In genomic region chr21:42496120-42496838, GRCh38 we compare ENCODE assay signal across 8 cellular contexts. TPM values are rescaled to one million over a fixed set of nuclear protein-coding genes. Genes with fewer than 3 reads are reported as not detected.
DNase-seq lines count a peak whose midpoint lies in the region; ATAC-seq lines count a peak whose summit lies in the region.

RSPH1 (minus strand) TSS chr21:42496224; CDS start chr21:42496186, 38 bp downstream.

- H3K4me1 ChIP-seq in effector memory CD4-positive, alpha-beta T cell (ENCODE audit: control insufficient read depth, insufficient read depth, low read length, poor library complexity, severe bottlenecking) = peaks cover 10% of the 10 kb centered on the region

- peak within 1 kb of the TSS; percentile 67 for H3K4me3 ChIP-seq in effector memory CD4-positive, alpha-beta T cell (ENCODE audit: insufficient read depth, low read depth, low read length, poor library complexity, severe bottlenecking)

- peak; percentile 98 for DNase-seq in COLO829 (ENCODE audit: low spot score)
- peak; percentile 96 for DNase-seq in HT-29 (ENCODE audit: low spot score)
- peak; percentile 99 for DNase-seq in NK-92 treated with Interleukin-12 subunit alpha and Interleukin-12 subunit beta, amount 100 ng/mL, for 24 hours (lab: John Stamatoyannopoulos, UW)
- peak; percentile 99 for DNase-seq in activated CD8-positive, alpha-beta memory T cell treated with anti-CD3 and anti-CD28 coated beads for 4 hours (ENCODE audit: low read depth in 2 of 2)
- peak; percentile 99 for DNase-seq in effector memory CD4-positive, alpha-beta T cell
- peak; percentile 98 to 99 for DNase-seq in lung microvascular endothelial cell (ENCODE audit: low read depth in 2 of 2)
- peak; percentile 99 for DNase-seq in stimulated activated CD4-positive, alpha-beta T cell treated with anti-CD3 and anti-CD28 coated beads, TNF-alpha, amount 100 ng/mL, for 4 hours (ENCODE audit: low read depth in 3 of 3)

- no peaks in the 10 kb centered on the region for H3K36me3 ChIP-seq in effector memory CD4-positive, alpha-beta T cell (ENCODE audit: control insufficient read depth, insufficient read depth, low read length)

- H3K9me3 ChIP-seq in effector memory CD4-positive, alpha-beta T cell (ENCODE audit: control insufficient read depth, low read length) = no peaks in the 10 kb centered on the region

- peak within 1 kb of the TSS; percentile 69 for H3K27ac ChIP-seq in effector memory CD4-positive, alpha-beta T cell (ENCODE audit: insufficient read depth, low read length, poor library complexity, severe bottlenecking)

- no peaks in the 10 kb centered on the region for H3K27me3 ChIP-seq in effector memory CD4-positive, alpha-beta T cell (replicated peaks; ENCODE audit: control insufficient read depth, insufficient read depth, low read length, poor library complexity, severe bottlenecking)

- peak; percentile 98 for ATAC-seq in GM21360 (IDR thresholded peaks at IDR 0.05; ENCODE audit: unreplicated experiment)

RNA-seq across cellular contexts. Expression of gene RSPH1, which starts in this region (rescaled TPM):
- 1.9 and 2.7 TPM in 2 replicates for total RNA-seq in HT-29 (2014; rRNA removed; shearing (Covaris generic))
- total RNA-seq in lung microvascular endothelial cell = not detected in 2 replicates

Comparison
In these comparisons a context has a peak if more than half of its experiments do, and no peak if none do; other contexts are left out.
1. Peak in every context shown above with its lines: DNase-seq, ATAC-seq, H3K4me3 ChIP-seq and H3K27ac ChIP-seq.
2. Peak in DNase-seq in lung microvascular endothelial cell; RNA of the gene not detected or under 1 TPM.